In genomic region chr12:86296396-86296795, GRCh38 we compare ENCODE assay signal across 14 cellular contexts. TPM values are rescaled to one million over a fixed set of nuclear protein-coding genes. Genes with fewer than 3 reads are reported as not detected.
"Had no signal": no experiment of that assay in that cellular context is flagged by ENCODE, and none has a peak within 500 bp of the region (broad histone marks: within the 10 kb centered on the region; RNA-seq: fewer than 3 reads in every experiment).

No MANE protein-coding gene starts in this region.

RNA-seq across cellular contexts. Expression of gene MGAT4C, which starts 40.2 kb away (rescaled TPM):
- total RNA-seq: activated B cell treated with CpG ODN at 0.5 μM for 24 hours; activated CD4-positive, alpha-beta memory T cell treated with anti-CD3 and anti-CD28 coated beads for 36 hours; activated CD4-positive, alpha-beta memory T cell treated with anti-CD3 and anti-CD28 coated beads, Interleukin-2, amount 10 ng/mL, durations not matched to agents 7 days and 5 days; activated CD4-positive, alpha-beta T cell treated with anti-CD3 and anti-CD28 coated beads for 36 hours; activated CD4-positive, alpha-beta T cell treated with anti-CD3 and anti-CD28 coated beads, Interleukin-2, amount 10 ng/mL, durations not matched to agents 24 days and 14 days; activated CD4-positive, alpha-beta T cell treated with anti-CD3 and anti-CD28 coated beads, Interleukin-2, amount 10 ng/mL, durations not matched to agents 7 days and 5 days; activated CD8-positive, alpha-beta memory T cell treated with anti-CD3 and anti-CD28 coated beads for 36 hours; activated CD8-positive, alpha-beta memory T cell treated with anti-CD3 and anti-CD28 coated beads, Interleukin-2, amount 10 ng/mL, durations not matched to agents 7 days and 5 days; activated CD8-positive, alpha-beta T cell treated with anti-CD3 and anti-CD28 coated beads for 36 hours; activated CD8-positive, alpha-beta T cell treated with anti-CD3 and anti-CD28 coated beads, Interleukin-2, amount 10 ng/mL, durations not matched to agents 7 days and 5 days; T-cell; T-helper 1 cell treated with Interleukin-12 subunit alpha and Interleukin-12 subunit beta and Interleukin-4 antibody, amounts not matched to agents 30 ng/mL and 1 ng/mL, for 36 hours; T-helper 17 cell; T-helper 2 cell treated with Interferon-gamma antibody and Interleukin-4, amounts not matched to agents 100 ng/mL and 5 ng/mL, for 36 hours had no signal
